ENCODE assay signal across 8 cellular contexts in genomic region chr3:115922681-115923347, GRCh38.
A peak's percentile ranks its signal among the peaks of the same experiment; 100 is the strongest.
DNase-seq lines count a peak whose midpoint lies in the region; ATAC-seq and TF ChIP-seq lines count a peak whose summit lies in the region.

No MANE protein-coding gene starts in this region.

- in situ Hi-C loops in ACHN (cut with HindIII; ENCODE audit: low pct_ligation_motif_present, low pct_unique_long_range_greater_than_20kb, low sequenced_read_pairs), result no loop called here

- H3K27me3 ChIP-seq in upper lobe of left lung, result no peaks in the 10 kb centered on the region

- TF ChIP-seq CTCF in fibroblast of villous mesenchyme (IDR thresholded peaks at IDR 0.05; ENCODE audit: insufficient read depth, low read depth, low read length) (peak; percentile 50), omental fat pad (IDR thresholded peaks at IDR 0.05) (no peak), upper lobe of left lung (IDR thresholded peaks at IDR 0.05) (peak in 1 of 6 experiments; percentile 28)

- no peak overlapping the region for H3K4me3 ChIP-seq in fibroblast of villous mesenchyme (ENCODE audit: low read depth, low read length)
- H3K4me3 ChIP-seq in upper lobe of left lung, result no peak overlapping the region

- DNase-seq in ACHN (peak; percentile 11), NCI-H524 (lab: John Stamatoyannopoulos, UW) (peak; percentile 43 to 67), fibroblast of villous mesenchyme (ENCODE audit: low read depth) (peak; percentile 24), omental fat pad (ENCODE audit: low spot score) (no peak), upper lobe of left lung (no peak)
- DNase-seq in central memory CD4-positive, alpha-beta T cell, result no peak

- H3K9me3 Mint-ChIP-seq in stimulated activated memory B cell treated with anti-CD40 and anti-IgM and Interleukin-4, amounts not matched to agents 10 μg/mL and 1 μg/mL and 100 μg/mL, for 72 hours, result peaks cover 15% of the 10 kb centered on the region

- H3K9me3 ChIP-seq in upper lobe of left lung, result no peaks in the 10 kb centered on the region

- H3K27ac ChIP-seq in upper lobe of left lung, result no peak overlapping the region

- peaks cover 12% of the 10 kb centered on the region for H3K27me3 Mint-ChIP-seq in stimulated activated memory B cell treated with anti-CD40 and anti-IgM and Interleukin-4, amounts not matched to agents 10 μg/mL and 1 μg/mL and 100 μg/mL, for 72 hours

- H3K4me1 Mint-ChIP-seq in stimulated activated memory B cell treated with anti-CD40 and anti-IgM and Interleukin-4, amounts not matched to agents 10 μg/mL and 1 μg/mL and 100 μg/mL, for 72 hours, result no peaks in the 10 kb centered on the region

- no peak overlapping the region for H3K27ac Mint-ChIP-seq in stimulated activated memory B cell treated with anti-CD40 and anti-IgM and Interleukin-4, amounts not matched to agents 10 μg/mL and 1 μg/mL and 100 μg/mL, for 72 hours

- no peak overlapping the region for H3K4me3 Mint-ChIP-seq in stimulated activated memory B cell treated with anti-CD40 and anti-IgM and Interleukin-4, amounts not matched to agents 10 μg/mL and 1 μg/mL and 100 μg/mL, for 72 hours

- H3K4me1 ChIP-seq in upper lobe of left lung, result no peaks in the 10 kb centered on the region

- TF ChIP-seq EP300 in upper lobe of left lung (IDR thresholded peaks at IDR 0.05), result no peak

- ATAC-seq in GM19035 (IDR thresholded peaks at IDR 0.05; ENCODE audit: unreplicated experiment), result peak; percentile 59
- ATAC-seq in omental fat pad (ENCODE audit: low FRiP score), result no peak
- no peak for ATAC-seq in stimulated activated memory B cell treated with anti-CD40 and anti-IgM and Interleukin-4, amounts not matched to agents 10 μg/mL and 1 μg/mL and 100 μg/mL, for 72 hours
- ATAC-seq in upper lobe of left lung (ENCODE audit: low FRiP score in 2 of 2), result no peak

- 79 to 88% methylated on average over 1 of the region's 1 CpG for WGBS in upper lobe of left lung, 2 donors

- no peak for TF ChIP-seq POLR2A in upper lobe of left lung (IDR thresholded peaks at IDR 0.05)

- no peaks in the 10 kb centered on the region for H3K36me3 Mint-ChIP-seq in stimulated activated memory B cell treated with anti-CD40 and anti-IgM and Interleukin-4, amounts not matched to agents 10 μg/mL and 1 μg/mL and 100 μg/mL, for 72 hours

- no peaks in the 10 kb centered on the region for H3K36me3 ChIP-seq in upper lobe of left lung

Comparison
In these comparisons a context has a peak if more than half of its experiments do, and no peak if none do; other contexts are left out.
1. DNase-seq: peak in ACHN (single experiment), NCI-H524 (2 of 2) and fibroblast of villous mesenchyme (single experiment); none in central memory CD4-positive, alpha-beta T cell (single experiment), omental fat pad (single experiment) and upper lobe of left lung (0 of 2).